In genomic region chr12:1846421-1847405, GRCh38 we compare ENCODE assay signal across 1 cellular context.
TF ChIP-seq lines count a peak whose summit lies in the region.

No MANE protein-coding gene starts in this region.

TF ChIP-seq in WTC11, 78 proteins besides CTCF, POLR2A, EP300 and RAD21 (continued from another document):
- TF ChIP-seq ZBTB43 (CRISPR knock-in tag; IDR thresholded peaks at IDR 0.05) (no peak), ZNF425 (CRISPR knock-in tag; conservative IDR thresholded peaks at IDR 0.05) (no peak), PRRX2 (CRISPR knock-in tag; IDR thresholded peaks at IDR 0.05) (no peak), FOXP1 (CRISPR knock-in tag; IDR thresholded peaks at IDR 0.05; ENCODE audit: borderline replicate concordance) (no peak), HMGA2 (CRISPR knock-in tag; IDR thresholded peaks at IDR 0.05) (no peak)
TF ChIP-seq in WTC11: peak in this region for 0.
